ENCODE assay signal across 11 cellular contexts in genomic region chr5:112004867-112005532, GRCh38.
DNase-seq lines count a peak whose midpoint lies in the region; ATAC-seq, FAIRE-seq and TF ChIP-seq lines count a peak whose summit lies in the region.
"Had no signal": no experiment of that assay in that cellular context is flagged by ENCODE, and none has a peak within 500 bp of the region (broad histone marks: within the 10 kb centered on the region; RNA-seq: fewer than 3 reads in every experiment).

No MANE protein-coding gene starts in this region.

- peak overlapping the region in 1 of 2 experiments; percentile 95; a peak in 2 of 4 replicates for H3K27ac ChIP-seq in SK-N-SH (ENCODE audit: low read depth in 2 of 2, low read length in 1 of 2)
- no peak overlapping the region for H3K27ac ChIP-seq in naive thymus-derived CD4-positive, alpha-beta T cell (ENCODE audit: low read depth, low read length)

- H3K79me2 ChIP-seq in SK-N-SH (ENCODE audit: insufficient read depth), result no peaks in the 10 kb centered on the region

- H2AFZ ChIP-seq in SK-N-SH (ENCODE audit: low read depth), result no peak overlapping the region

- 57% methylated on average over 1 of the region's 1 CpG for WGBS in SK-N-SH (ENCODE audit: low lambda C conversion rate)

- intact Hi-C loops in naive thymus-derived CD4-positive, alpha-beta T cell (cut with micrococcal nuclease), result no loop called here
- intact Hi-C loops in activated T-helper 2 cell treated with anti-CD3 and anti-CD28 coated beads, Interferon-gamma antibody, Interleukin-2, Interleukin-4, amounts not matched to agents 10 μg/mL and 5 μg/mL and 100 μg/mL, durations not matched to agents 14 hours and 24 hours and 36 hours (cut with micrococcal nuclease), result no loop called here

- POLR2A ChIA-PET in SK-N-SH (lab: Yijun Ruan, JAX), result no interaction called here
- POLR2A ChIA-PET in naive thymus-derived CD4-positive, alpha-beta T cell (lab: Charles Lee), result no interaction called here

- no peaks in the 10 kb centered on the region for H3K36me3 ChIP-seq in SK-N-SH (replicated peaks in 1 of 2; ENCODE audit: control insufficient read depth in 1 of 2, insufficient read depth in 2 of 2, low read length in 1 of 2)
- no peaks in the 10 kb centered on the region for H3K36me3 ChIP-seq in naive thymus-derived CD4-positive, alpha-beta T cell (ENCODE audit: control insufficient read depth in 2 of 3, insufficient read depth in 3 of 3, low read length in 3 of 3)

- ATAC-seq in HG02885 (IDR thresholded peaks at IDR 0.05; ENCODE audit: poor library complexity, unreplicated experiment), result peak; percentile 87
- ATAC-seq in naive thymus-derived CD4-positive, alpha-beta T cell, result no peak

- peaks cover 5% of the 10 kb centered on the region for H3K9me3 Mint-ChIP-seq in activated naive CD4-positive, alpha-beta T cell treated with anti-CD3 and anti-CD28 coated beads, Interleukin-2, amount 50 U/mL, for 24 hours
- H3K9me3 Mint-ChIP-seq in naive thymus-derived CD4-positive, alpha-beta T cell, result no peaks in the 10 kb centered on the region
- no peaks in the 10 kb centered on the region for H3K9me3 Mint-ChIP-seq in activated T-helper 2 cell treated with anti-CD3 and anti-CD28 coated beads, Interferon-gamma antibody, Interleukin-2, Interleukin-4, amounts not matched to agents 10 μg/mL and 5 μg/mL and 100 μg/mL, durations not matched to agents 14 hours and 24 hours and 36 hours

- FAIRE-seq in urothelium cell line (lab: Jason Lieb, UNC), result no peak

- H3K9ac ChIP-seq in SK-N-SH, result peak overlapping the region; percentile 46; the same call in 1 of the 2 replicates

- no peak overlapping the region for H3K4me3 Mint-ChIP-seq in activated naive CD4-positive, alpha-beta T cell treated with anti-CD3 and anti-CD28 coated beads, Interleukin-2, amount 50 U/mL, for 24 hours
- no peak overlapping the region for H3K4me3 Mint-ChIP-seq in naive thymus-derived CD4-positive, alpha-beta T cell
- no peak overlapping the region for H3K4me3 Mint-ChIP-seq in activated T-helper 2 cell treated with anti-CD3 and anti-CD28 coated beads, Interferon-gamma antibody, Interleukin-2, Interleukin-4, amounts not matched to agents 10 μg/mL and 5 μg/mL and 100 μg/mL, durations not matched to agents 14 hours and 24 hours and 36 hours (ENCODE audit: low read depth)

- H3K4me3 ChIP-seq in SK-N-SH (ENCODE audit: low read depth in 2 of 2, low read length in 1 of 2), result no peak overlapping the region
- H3K4me3 ChIP-seq in naive thymus-derived CD4-positive, alpha-beta T cell (ENCODE audit: low read length), result no peak overlapping the region

- H3K9me3 ChIP-seq in SK-N-SH, result no peaks in the 10 kb centered on the region
- no peaks in the 10 kb centered on the region for H3K9me3 ChIP-seq in naive thymus-derived CD4-positive, alpha-beta T cell (ENCODE audit: control insufficient read depth in 2 of 3, low read length in 3 of 3)

- H3K36me3 Mint-ChIP-seq in activated naive CD4-positive, alpha-beta T cell treated with anti-CD3 and anti-CD28 coated beads, Interleukin-2, amount 50 U/mL, for 24 hours, result no peaks in the 10 kb centered on the region
- no peaks in the 10 kb centered on the region for H3K36me3 Mint-ChIP-seq in naive thymus-derived CD4-positive, alpha-beta T cell
- no peaks in the 10 kb centered on the region for H3K36me3 Mint-ChIP-seq in activated T-helper 2 cell treated with anti-CD3 and anti-CD28 coated beads, Interferon-gamma antibody, Interleukin-2, Interleukin-4, amounts not matched to agents 10 μg/mL and 5 μg/mL and 100 μg/mL, durations not matched to agents 14 hours and 24 hours and 36 hours (ENCODE audit: low read depth)

- no peaks in the 10 kb centered on the region for H3K9me2 ChIP-seq in SK-N-SH

- CTCF ChIA-PET in SK-N-SH (lab: Yijun Ruan, JAX), result interaction anchor here (0.6 kb wide), 1 partner anchor 391 kb away, joined by 3 read pairs; no protein-coding TSS in a partner anchor
- CTCF ChIA-PET in naive thymus-derived CD4-positive, alpha-beta T cell (lab: Charles Lee), result no interaction called here

- H3K4me2 ChIP-seq in SK-N-SH, result peak overlapping the region; percentile 13

- H3K27me3 Mint-ChIP-seq in activated naive CD4-positive, alpha-beta T cell treated with anti-CD3 and anti-CD28 coated beads, Interleukin-2, amount 50 U/mL, for 24 hours, result peaks cover 2% of the 10 kb centered on the region
- peaks cover 0 to 10% (median 5%) of the 10 kb centered on the region in 5 donors for H3K27me3 Mint-ChIP-seq in naive thymus-derived CD4-positive, alpha-beta T cell
- no peaks in the 10 kb centered on the region for H3K27me3 Mint-ChIP-seq in activated T-helper 2 cell treated with anti-CD3 and anti-CD28 coated beads, Interferon-gamma antibody, Interleukin-2, Interleukin-4, amounts not matched to agents 10 μg/mL and 5 μg/mL and 100 μg/mL, durations not matched to agents 14 hours and 24 hours and 36 hours (ENCODE audit: low read depth)

- DNase-seq in activated naive CD4-positive, alpha-beta T cell treated with Interleukin-2 at 50 U/mL for 16 hours, result no peak
- no peak for DNase-seq in SK-N-SH
- DNase-seq in urothelium cell line (ENCODE audit: low spot score), result peak; percentile 16
- DNase-seq in naive thymus-derived CD4-positive, alpha-beta T cell, result no peak
- no peak for DNase-seq in activated CD4-positive, alpha-beta T cell treated with anti-CD3 and anti-CD28 coated beads, Interleukin-2, amount 50 U/mL, for 1 hour
- no peak for DNase-seq in activated T-helper 2 cell treated with anti-CD3 and anti-CD28 coated beads, Interferon-gamma antibody, Interleukin-2, Interleukin-4, amounts not matched to agents 10 μg/mL and 5 μg/mL and 100 μg/mL, durations not matched to agents 14 hours and 24 hours and 36 hours (ENCODE audit: low spot score)
- DNase-seq: 8988T; activated effector memory CD4-positive, alpha-beta T cell treated with Interleukin-2 at 50 U/mL for 16 hours; H7 had no signal

- no peak for TF ChIP-seq RAD21 in SK-N-SH (IDR thresholded peaks at IDR 0.05; ENCODE audit: low read length)

- no peaks in the 10 kb centered on the region for H3K4me1 Mint-ChIP-seq in activated naive CD4-positive, alpha-beta T cell treated with anti-CD3 and anti-CD28 coated beads, Interleukin-2, amount 50 U/mL, for 24 hours
- H3K4me1 Mint-ChIP-seq in naive thymus-derived CD4-positive, alpha-beta T cell, result no peaks in the 10 kb centered on the region
- peaks cover 2% of the 10 kb centered on the region for H3K4me1 Mint-ChIP-seq in activated T-helper 2 cell treated with anti-CD3 and anti-CD28 coated beads, Interferon-gamma antibody, Interleukin-2, Interleukin-4, amounts not matched to agents 10 μg/mL and 5 μg/mL and 100 μg/mL, durations not matched to agents 14 hours and 24 hours and 36 hours (ENCODE audit: low read depth)

- peak overlapping the region; percentile 0 for H3K27ac Mint-ChIP-seq in activated naive CD4-positive, alpha-beta T cell treated with anti-CD3 and anti-CD28 coated beads, Interleukin-2, amount 50 U/mL, for 24 hours
- H3K27ac Mint-ChIP-seq in naive thymus-derived CD4-positive, alpha-beta T cell, result no peak overlapping the region
- H3K27ac Mint-ChIP-seq in activated T-helper 2 cell treated with anti-CD3 and anti-CD28 coated beads, Interferon-gamma antibody, Interleukin-2, Interleukin-4, amounts not matched to agents 10 μg/mL and 5 μg/mL and 100 μg/mL, durations not matched to agents 14 hours and 24 hours and 36 hours, result no peak overlapping the region

- H3F3A ChIP-seq in SK-N-SH (replicated peaks; ENCODE audit: insufficient read depth), result peaks cover 27% of the 10 kb centered on the region

- no peaks in the 10 kb centered on the region for H3K27me3 ChIP-seq in SK-N-SH (ENCODE audit: insufficient read depth)
- peaks cover 0 to 5% of the 10 kb centered on the region in 2 donors for H3K27me3 ChIP-seq in naive thymus-derived CD4-positive, alpha-beta T cell (ENCODE audit: control insufficient read depth in 2 of 2, insufficient read depth in 2 of 2, low read length in 2 of 2)

- no peak for TF ChIP-seq CTCF in SK-N-SH (IDR thresholded peaks at IDR 0.05)

- H4K20me1 ChIP-seq in SK-N-SH (ENCODE audit: insufficient read depth), result no peaks in the 10 kb centered on the region

- peaks cover 2 to 32% of the 10 kb centered on the region in 2 experiments for H3K4me1 ChIP-seq in SK-N-SH (ENCODE audit: control insufficient read depth in 1 of 2, insufficient read depth in 2 of 2, low read depth in 1 of 2, low read length in 1 of 2)
- H3K4me1 ChIP-seq in naive thymus-derived CD4-positive, alpha-beta T cell (ENCODE audit: control insufficient read depth in 2 of 2, insufficient read depth in 2 of 2, low read length in 2 of 2), result no peaks in the 10 kb centered on the region

- TF ChIP-seq EP300 in SK-N-SH (IDR thresholded peaks at IDR 0.05; ENCODE audit: borderline replicate concordance in 1 of 2, low read depth in 1 of 2, low read length in 1 of 2), result peak in 1 of 2 experiments; percentile 60; a peak in 1 of 4 replicates

TF ChIP-seq in SK-N-SH, 30 proteins besides CTCF, POLR2A, EP300 and RAD21 (continues in another document):
- TF ChIP-seq USF1 (IDR thresholded peaks at IDR 0.05; ENCODE audit: borderline replicate concordance, low read depth) (no peak), CHD2 (IDR thresholded peaks at IDR 0.05; ENCODE audit: low read length, partially characterized antibody) (no peak), EZH2phosphoT487 (IDR thresholded peaks at IDR 0.05; ENCODE audit: borderline replicate concordance, low read depth) (no peak), TEAD4 (IDR thresholded peaks at IDR 0.05; ENCODE audit: borderline replicate concordance, insufficient read depth) (peak; percentile 26; the same call in 1 of the 2 replicates), TCF12 (IDR thresholded peaks at IDR 0.05) (peak; percentile 76), FOSL2 (IDR thresholded peaks at IDR 0.05; ENCODE audit: borderline replicate concordance, low read depth) (peak; percentile 58; the same call in 1 of the 2 replicates), RFX5 (IDR thresholded peaks at IDR 0.05; ENCODE audit: low read length) (no peak), ELF1 (IDR thresholded peaks at IDR 0.05) (no peak), MXI1 (IDR thresholded peaks at IDR 0.05; ENCODE audit: low read depth, low read length) (no peak), POLR2AphosphoS5 (IDR thresholded peaks at IDR 0.05; ENCODE audit: low read depth, low read length) (no peak; the same call in 1 of the 2 replicates), FOXM1 (IDR thresholded peaks at IDR 0.05; ENCODE audit: low read depth) (no peak), FOXJ3 (CRISPR knock-in tag; IDR thresholded peaks at IDR 0.05) (no peak), GATA2 (CRISPR knock-in tag; IDR thresholded peaks at IDR 0.05) (no peak)
